28 cellular contexts compared by ENCODE assay signal in genomic region chr12:2693980-2694379, GRCh38.
"Had no signal": no experiment of that assay in that cellular context is flagged by ENCODE, and none has a peak within 500 bp of the region (broad histone marks: within the 10 kb centered on the region; RNA-seq: fewer than 3 reads in every experiment).

No MANE protein-coding gene starts in this region.

- H3K4me3 ChIP-seq: heart right ventricle, lung, mucosa of descending colon, SK-N-MC, skin epidermis, upper lobe of left lung had no signal

- H3K9me3 ChIP-seq: heart right ventricle, mucosa of descending colon, upper lobe of left lung had no signal

- H3K36me3 Mint-ChIP-seq: stimulated activated memory B cell treated with anti-CD40 and anti-IgM and Interleukin-4, amounts not matched to agents 10 μg/mL and 1 μg/mL and 100 μg/mL, for 72 hours had no signal

- H3K4me3 Mint-ChIP-seq: activated T-cell treated with anti-CD3 and anti-CD28 coated beads, Interleukin-2, amount 50 U/mL, for 24 hours; stimulated activated memory B cell treated with anti-CD40 and anti-IgM and Interleukin-4, amounts not matched to agents 10 μg/mL and 1 μg/mL and 100 μg/mL, for 72 hours had no signal

- DNase-seq: activated CD4-positive, alpha-beta memory T cell treated with anti-CD3 and anti-CD28 coated beads, Interleukin-2, amount 10 ng/mL, durations not matched to agents 7 days and 5 days; activated CD4-positive, alpha-beta T cell treated with anti-CD3 and anti-CD28 coated beads for 1 hour; activated gamma-delta T cell treated with Interleukin-2 at 50 U/mL for 16 hours; activated T-cell treated with anti-CD3 and anti-CD28 coated beads, Interleukin-2, amount 50 U/mL, for 24 hours; effector memory CD4-positive, alpha-beta T cell; foreskin fibroblast; heart right ventricle; kidney glomerular epithelial cell; mucosa of descending colon; posterior cingulate gyrus; stimulated activated CD4-positive, alpha-beta T cell treated with anti-CD3 and anti-CD28 coated beads, Interleukin-12 subunit alpha, Interleukin-12 subunit beta, amount 100 ng/mL, for 4 hours; stimulated activated CD4-positive, alpha-beta T cell treated with anti-CD3 and anti-CD28 coated beads, Interleukin-4, amount 100 ng/mL, for 24 hours; stimulated activated naive CD8-positive, alpha-beta T cell treated with anti-CD3 and anti-CD28 coated beads, Interleukin-15, amount 100 ng/mL, for 72 hours; substantia nigra; upper lobe of left lung had no signal

- ATAC-seq: activated naive CD4-positive, alpha-beta T cell treated with anti-CD3 and anti-CD28 coated beads, Interleukin-2, amount 50 U/mL, for 72 hours; activated T-helper 17 cell treated with anti-CD3 and anti-CD28 coated beads, Interleukin-2, amount 50 U/mL, for 72 hours; left lobe of liver; mucosa of descending colon; sciatic nerve; stimulated activated memory B cell treated with anti-CD40 and anti-IgM and Interleukin-4, amounts not matched to agents 10 μg/mL and 1 μg/mL and 100 μg/mL, for 72 hours; stimulated activated naive CD8-positive, alpha-beta T cell treated with anti-CD3 and anti-CD28 coated beads, Interleukin-15, amount 100 ng/mL, for 72 hours had no signal

- H3K27me3 ChIP-seq: upper lobe of left lung had no signal

- H3K27ac Mint-ChIP-seq: activated naive CD4-positive, alpha-beta T cell treated with anti-CD3 and anti-CD28 coated beads, Interleukin-2, amount 50 U/mL, for 72 hours; activated T-cell treated with anti-CD3 and anti-CD28 coated beads, Interleukin-2, amount 50 U/mL, for 24 hours; activated T-helper 17 cell treated with anti-CD3 and anti-CD28 coated beads, Interleukin-2, amount 50 U/mL, for 72 hours; stimulated activated memory B cell treated with anti-CD40 and anti-IgM and Interleukin-4, amounts not matched to agents 10 μg/mL and 1 μg/mL and 100 μg/mL, for 72 hours; WTC11 had no signal

- H3K27ac ChIP-seq: heart right ventricle, SK-N-MC, skin epidermis, upper lobe of left lung had no signal

- FAIRE-seq: bronchial epithelial cell, colon, endothelial cell of umbilical vein had no signal

- H3K9me3 Mint-ChIP-seq: activated CD4-positive, alpha-beta memory T cell treated with anti-CD3 and anti-CD28 coated beads, Interleukin-2, amount 10 ng/mL, durations not matched to agents 7 days and 5 days; activated CD4-positive, alpha-beta T cell treated with anti-CD3 and anti-CD28 coated beads, Interleukin-2, amount 10 ng/mL, durations not matched to agents 7 days and 5 days; activated naive CD4-positive, alpha-beta T cell treated with anti-CD3 and anti-CD28 coated beads, Interleukin-2, amount 50 U/mL, for 72 hours; activated T-cell treated with anti-CD3 and anti-CD28 coated beads, Interleukin-2, amount 50 U/mL, for 24 hours; activated T-helper 17 cell treated with anti-CD3 and anti-CD28 coated beads, Interleukin-2, amount 50 U/mL, for 72 hours; stimulated activated memory B cell treated with anti-CD40 and anti-IgM and Interleukin-4, amounts not matched to agents 10 μg/mL and 1 μg/mL and 100 μg/mL, for 72 hours; stimulated activated naive CD8-positive, alpha-beta T cell treated with anti-CD3 and anti-CD28 coated beads, Interleukin-15, amount 100 ng/mL, for 72 hours had no signal
